2 cellular contexts compared by ENCODE assay signal in the genomic region with DNA sequence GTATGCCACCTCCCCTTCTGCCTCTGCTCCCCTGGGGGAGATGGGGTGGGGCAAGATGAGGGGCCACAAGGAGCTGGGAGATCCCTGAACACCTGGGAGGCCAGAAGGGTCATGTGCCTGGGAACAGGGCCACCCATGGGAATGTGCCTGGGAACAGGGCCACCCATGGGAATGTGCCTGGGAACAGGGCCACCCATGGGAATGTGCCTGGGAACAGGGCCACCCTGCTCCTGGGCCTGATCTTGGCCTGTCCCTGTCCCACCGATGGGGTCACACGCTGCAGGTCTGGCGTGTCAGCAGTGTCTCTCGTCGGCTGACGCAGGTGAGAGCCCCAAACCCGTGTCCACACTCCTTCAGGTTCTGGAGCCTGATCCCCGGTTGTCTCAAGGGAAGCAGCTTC.
A peak's percentile ranks its signal among the peaks of the same experiment; 100 is the strongest.
TF ChIP-seq lines count a peak whose summit lies in the region.

No MANE protein-coding gene starts in this region.

TF ChIP-seq in HEK293, 187 proteins besides CTCF, POLR2A, EP300 and RAD21:
- TF ChIP-seq ZNF223 (tag by site-specific recombination; IDR thresholded peaks at IDR 0.05) = no peak
- TF ChIP-seq GLIS1 (tag by site-specific recombination; IDR thresholded peaks at IDR 0.05) = peak; percentile 14; the same call in 1 of the 2 replicates

TF ChIP-seq in GM12878, 131 proteins besides CTCF, POLR2A, EP300 and RAD21:
- no peak for TF ChIP-seq ZZZ3 (IDR thresholded peaks at IDR 0.05; ENCODE audit: control insufficient read depth, insufficient read length, low read depth)
- TF ChIP-seq GATAD2B (conservative IDR thresholded peaks at IDR 0.05; ENCODE audit: low read depth) = peak; percentile 64; the same call in 1 of the 2 replicates
- peak; percentile 69 for TF ChIP-seq MEF2B (IDR thresholded peaks at IDR 0.05; ENCODE audit: partially characterized antibody, poor library complexity, severe bottlenecking)
- TF ChIP-seq, protein P1, sequence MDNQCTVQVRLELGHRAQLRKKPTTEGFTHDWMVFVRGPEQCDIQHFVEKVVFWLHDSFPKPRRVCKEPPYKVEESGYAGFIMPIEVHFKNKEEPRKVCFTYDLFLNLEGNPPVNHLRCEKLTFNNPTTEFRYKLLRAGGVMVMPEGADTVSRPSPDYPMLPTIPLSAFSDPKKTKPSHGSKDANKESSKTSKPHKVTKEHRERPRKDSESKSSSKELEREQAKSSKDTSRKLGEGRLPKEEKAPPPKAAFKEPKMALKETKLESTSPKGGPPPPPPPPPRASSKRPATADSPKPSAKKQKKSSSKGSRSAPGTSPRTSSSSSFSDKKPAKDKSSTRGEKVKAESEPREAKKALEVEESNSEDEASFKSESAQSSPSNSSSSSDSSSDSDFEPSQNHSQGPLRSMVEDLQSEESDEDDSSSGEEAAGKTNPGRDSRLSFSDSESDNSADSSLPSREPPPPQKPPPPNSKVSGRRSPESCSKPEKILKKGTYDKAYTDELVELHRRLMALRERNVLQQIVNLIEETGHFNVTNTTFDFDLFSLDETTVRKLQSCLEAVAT (IDR thresholded peaks at IDR 0.05) = peak; percentile 45; the same call in 1 of the 2 replicates
